ENCODE assay signal across 18 cellular contexts in the genomic region with DNA sequence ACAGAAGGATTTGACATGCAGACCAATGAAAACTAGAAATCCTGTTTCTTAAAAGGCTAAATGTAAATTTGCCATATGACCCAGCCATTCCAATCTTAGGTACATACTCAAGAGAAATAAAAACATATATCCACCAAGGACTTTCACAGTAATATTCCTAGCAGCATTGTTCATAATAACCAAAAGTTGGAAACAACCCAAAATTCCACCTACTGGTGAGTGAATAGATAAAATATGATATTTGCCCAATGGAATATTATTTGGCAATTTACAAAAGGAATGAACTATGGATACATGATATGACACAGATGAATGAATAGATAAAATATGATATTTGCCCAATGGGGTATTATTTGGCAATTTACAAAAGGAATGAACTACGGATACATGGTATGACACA. TPM values are rescaled to one million over a fixed set of nuclear protein-coding genes. Genes with fewer than 3 reads are reported as not detected.
DNase-seq lines count a peak whose midpoint lies in the region; ATAC-seq and TF ChIP-seq lines count a peak whose summit lies in the region.
"Had no signal": no experiment of that assay in that cellular context is flagged by ENCODE, and none has a peak within 500 bp of the region (broad histone marks: within the 10 kb centered on the region; RNA-seq: fewer than 3 reads in every experiment).

No MANE protein-coding gene starts in this region.

- H3K4me1 Mint-ChIP-seq in chondrocyte (ENCODE audit: low read depth), result no peaks in the 10 kb centered on the region
- no peaks in the 10 kb centered on the region for H3K4me1 Mint-ChIP-seq in activated CD8-positive, alpha-beta T cell treated with anti-CD3 and anti-CD28 coated beads for 36 hours (ENCODE audit: low read depth)

- no peak overlapping the region for H3K4me3 ChIP-seq in left lung
- H3K4me3 ChIP-seq: BLaER1, SJCRH30 had no signal

- no peaks in the 10 kb centered on the region for H3K27me3 Mint-ChIP-seq in chondrocyte (ENCODE audit: low read depth)
- H3K27me3 Mint-ChIP-seq in activated CD8-positive, alpha-beta T cell treated with anti-CD3 and anti-CD28 coated beads for 36 hours, result peaks cover 11% of the 10 kb centered on the region

- TF ChIP-seq CTCF in chondrocyte (IDR thresholded peaks at IDR 0.05), result peak; percentile 25
- peak; percentile 28 for TF ChIP-seq CTCF in foreskin keratinocyte (conservative IDR thresholded peaks at IDR 0.05)
- TF ChIP-seq CTCF in activated CD8-positive, alpha-beta T cell treated with anti-CD3 and anti-CD28 coated beads for 36 hours (IDR thresholded peaks at IDR 0.05), result no peak
- no peak for TF ChIP-seq CTCF in left lung (IDR thresholded peaks at IDR 0.05)

- ATAC-seq in foreskin keratinocyte (no peak), left lung (no peak)
- no peak for ATAC-seq in activated CD8-positive, alpha-beta T cell treated with anti-CD3 and anti-CD28 coated beads for 36 hours

- POLR2A ChIA-PET in activated CD8-positive, alpha-beta T cell treated with anti-CD3 and anti-CD28 coated beads for 36 hours (lab: Charles Lee), result no interaction called here

- H3K27ac ChIP-seq in foreskin keratinocyte, result no peak overlapping the region
- no peak overlapping the region for H3K27ac ChIP-seq in left lung
- H3K27ac ChIP-seq: 22Rv1, BLaER1, SJCRH30 had no signal

- no peaks in the 10 kb centered on the region for H3K9me3 ChIP-seq in left lung
- H3K9me3 ChIP-seq: BLaER1, SJCRH30 had no signal

- H3K4me1 ChIP-seq in foreskin keratinocyte, result no peaks in the 10 kb centered on the region
- H3K4me1 ChIP-seq in left lung, result no peaks in the 10 kb centered on the region
- H3K4me1 ChIP-seq: BLaER1, SJCRH30 had no signal

- CTCF ChIA-PET in activated CD8-positive, alpha-beta T cell treated with anti-CD3 and anti-CD28 coated beads for 36 hours (lab: Charles Lee), result interaction anchor here (0.6 to 3.2 kb wide), 2 partner anchors 20 to 95 kb away, joined by 3 to 15 read pairs; no protein-coding TSS in a partner anchor

- no peak overlapping the region for H3K27ac Mint-ChIP-seq in chondrocyte (ENCODE audit: unreplicated experiment)
- no peak overlapping the region for H3K27ac Mint-ChIP-seq in activated CD8-positive, alpha-beta T cell treated with anti-CD3 and anti-CD28 coated beads for 36 hours

- H3K4me3 Mint-ChIP-seq in chondrocyte (ENCODE audit: unreplicated experiment), result no peak overlapping the region
- no peak overlapping the region for H3K4me3 Mint-ChIP-seq in activated CD8-positive, alpha-beta T cell treated with anti-CD3 and anti-CD28 coated beads for 36 hours

- peak; percentile 5 for DNase-seq in DMS 273 (lab: John Stamatoyannopoulos, UW; ENCODE audit: unreplicated experiment)
- DNase-seq in DMS 273 treated with DMSO at 0.1 percent for 48 hours (lab: John Stamatoyannopoulos, UW), result no peak
- peak; percentile 43 for DNase-seq in LHCN-M2 (ENCODE audit: low read depth)
- DNase-seq in chondrocyte (ENCODE audit: low spot score), result no peak
- DNase-seq in foreskin keratinocyte, result peak in 1 of 2 donors; percentile 24
- no peak for DNase-seq in activated CD8-positive, alpha-beta T cell treated with anti-CD3 and anti-CD28 coated beads for 36 hours
- DNase-seq in left lung, result no peak
- DNase-seq in activated CD4-positive, alpha-beta T cell treated with anti-CD3 and anti-CD28 coated beads, Interleukin-2, amount 50 U/mL, for 48 hours, result no peak
- DNase-seq: GDM1, Karpas-422, NCI-H1417 treated with DMSO at 0.1 percent for 48 hours, NCI-H2029, NCI-H2171 treated with DMSO at 0.1 percent for 48 hours, NCI-H510A treated with DMSO at 0.1 percent for 48 hours, RPMI8226, SJCRH30 had no signal

- H3K27me3 ChIP-seq in foreskin keratinocyte (peaks cover 33% of the 10 kb centered on the region), left lung (no peaks in the 10 kb centered on the region)
- H3K27me3 ChIP-seq: BLaER1, SJCRH30 had no signal

- no peaks in the 10 kb centered on the region for H3K36me3 ChIP-seq in left lung
- H3K36me3 ChIP-seq: BLaER1, SJCRH30 had no signal

- intact Hi-C loops in activated CD8-positive, alpha-beta T cell treated with anti-CD3 and anti-CD28 coated beads for 36 hours (cut with micrococcal nuclease), result no loop called here
- intact Hi-C loops in left lung (cut with DNase I), result no loop called here

- no peaks in the 10 kb centered on the region for H3K9me3 Mint-ChIP-seq in chondrocyte (ENCODE audit: low read depth)
- H3K9me3 Mint-ChIP-seq in activated CD8-positive, alpha-beta T cell treated with anti-CD3 and anti-CD28 coated beads for 36 hours, result no peaks in the 10 kb centered on the region

- no peaks in the 10 kb centered on the region for H3K36me3 Mint-ChIP-seq in chondrocyte (ENCODE audit: low read depth)
- H3K36me3 Mint-ChIP-seq in activated CD8-positive, alpha-beta T cell treated with anti-CD3 and anti-CD28 coated beads for 36 hours (ENCODE audit: low read depth), result peaks cover 2% of the 10 kb centered on the region

RNA-seq across cellular contexts. Expression of gene KIAA0408, which starts 37.3 kb away (rescaled TPM):
- total RNA-seq in LHCN-M2 (2014; rRNA removed) (2.4 and 5.0 TPM in 2 replicates), chondrocyte (0.45 to 1.2 TPM in 2 of 3 replicates, not detected in the other), foreskin keratinocyte (0.03 TPM in 1 of 2 replicates, not detected in the other), left lung (10 to 100 TPM; 19.1 to 50.0 TPM)
- 1.5 TPM for polyA plus RNA-seq in LHCN-M2 (2012)
- polyA plus RNA-seq in foreskin keratinocyte, result not detected in 2 replicates
- 1 to 10 TPM; 1.8 to 2.6 TPM for total RNA-seq in activated CD8-positive, alpha-beta T cell treated with anti-CD3 and anti-CD28 coated beads for 36 hours

Comparison
In these comparisons a context has a peak if more than half of its experiments do, and no peak if none do; other contexts are left out.
1. DNase-seq: peak in DMS 273 (single experiment) and LHCN-M2 (single experiment); none in DMS 273 treated with DMSO at 0.1 percent for 48 hours (single experiment), chondrocyte (single experiment), activated CD8-positive, alpha-beta T cell treated with anti-CD3 and anti-CD28 coated beads for 36 hours (single experiment), left lung (0 of 2) and activated CD4-positive, alpha-beta T cell treated with anti-CD3 and anti-CD28 coated beads, Interleukin-2, amount 50 U/mL, for 48 hours (0 of 2).
2. CTCF ChIP-seq: peak in chondrocyte (single experiment) and foreskin keratinocyte (single experiment); none in activated CD8-positive, alpha-beta T cell treated with anti-CD3 and anti-CD28 coated beads for 36 hours (single experiment) and left lung (0 of 2).